In the genomic region with DNA sequence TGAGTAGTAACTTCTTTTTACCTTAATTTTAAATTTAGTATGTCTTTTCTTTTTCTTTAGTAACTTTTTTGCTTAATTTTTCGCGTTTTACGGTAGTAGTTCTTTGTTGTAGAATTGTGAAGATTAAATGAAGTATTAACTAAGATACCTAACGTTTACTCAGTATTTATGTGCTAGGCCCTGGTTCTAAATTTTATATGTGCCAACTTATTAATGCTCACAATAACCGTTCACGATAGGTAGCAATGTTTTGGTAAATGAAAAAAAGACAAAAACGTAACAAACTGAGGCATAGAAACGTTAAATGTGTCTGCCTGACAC, we compare ENCODE assay signal across 9 cellular contexts. TPM values are rescaled to one million over a fixed set of nuclear protein-coding genes. Genes with fewer than 3 reads are reported as not detected.
DNase-seq lines count a peak whose midpoint lies in the region; ATAC-seq, FAIRE-seq and TF ChIP-seq lines count a peak whose summit lies in the region.
"Had no signal": no experiment of that assay in that cellular context is flagged by ENCODE, and none has a peak within 500 bp of the region (broad histone marks: within the 10 kb centered on the region; RNA-seq: fewer than 3 reads in every experiment).

No MANE protein-coding gene starts in this region.

- 8% methylated on average over 8 of the region's 8 CpGs for WGBS in SK-N-SH (ENCODE audit: low lambda C conversion rate)

- no peak for FAIRE-seq in keratinocyte (lab: Jason Lieb, UNC)
- FAIRE-seq: A204.1 had no signal

- POLR2A ChIA-PET in SK-N-SH (lab: Yijun Ruan, JAX), result interaction anchor here (1.5 kb wide), 1 partner anchor 14 kb away, joined by 4 read pairs; no protein-coding TSS in a partner anchor

- H3K36me3 Mint-ChIP-seq in activated naive CD8-positive, alpha-beta T cell treated with anti-CD3 and anti-CD28 coated beads for 36 hours, result peaks cover 24% of the 10 kb centered on the region

- no peaks in the 10 kb centered on the region for H3K9me3 ChIP-seq in SK-N-SH
- no peaks in the 10 kb centered on the region for H3K9me3 ChIP-seq in keratinocyte (ENCODE audit: control insufficient read depth, low read depth, low read length)
- H3K9me3 ChIP-seq in subcutaneous abdominal adipose tissue (ENCODE audit: control insufficient read depth in 5 of 5, low read length in 5 of 5), result no peaks in the 10 kb centered on the region

- H3K4me2 ChIP-seq in SK-N-SH, result peak overlapping the region; percentile 92
- H3K4me2 ChIP-seq in keratinocyte (ENCODE audit: control insufficient read depth, extremely low read depth, insufficient read depth, low read depth, low read length), result peak overlapping the region; percentile 87

- H3K9me2 ChIP-seq in SK-N-SH, result no peaks in the 10 kb centered on the region

- no peak for TF ChIP-seq EP300 in SK-N-SH (IDR thresholded peaks at IDR 0.05; ENCODE audit: borderline replicate concordance in 1 of 2, low read depth in 1 of 2, low read length in 1 of 2)

- H3K27me3 ChIP-seq in SK-N-SH (ENCODE audit: insufficient read depth) (no peaks in the 10 kb centered on the region), keratinocyte (ENCODE audit: control insufficient read depth, extremely low read depth, insufficient read depth, low read length) (no peaks in the 10 kb centered on the region), subcutaneous abdominal adipose tissue (ENCODE audit: control insufficient read depth in 5 of 5, insufficient read depth in 4 of 5, low read length in 5 of 5) (no peaks in the 10 kb centered on the region)

- H3K9me3 Mint-ChIP-seq in activated naive CD8-positive, alpha-beta T cell treated with anti-CD3 and anti-CD28 coated beads for 36 hours, result no peaks in the 10 kb centered on the region

- no peak for DNase-seq in SK-N-SH
- DNase-seq in activated naive CD8-positive, alpha-beta T cell treated with anti-CD3 and anti-CD28 coated beads for 36 hours, result no peak
- DNase-seq in keratinocyte (ENCODE audit: low read depth, low spot score), result no peak
- DNase-seq in LoVo (ENCODE audit: low spot score), result no peak

- H3K4me3 ChIP-seq in SK-N-SH (ENCODE audit: low read depth in 2 of 2, low read length in 1 of 2) (peak overlapping the region; percentile 94 to 99), keratinocyte (ENCODE audit: control insufficient read depth in 2 of 3, extremely low read depth in 1 of 3, insufficient read depth in 2 of 3, low read depth in 1 of 3, low read length in 3 of 3) (peak overlapping the region; percentile 67 to 95 (median 94)), subcutaneous abdominal adipose tissue (ENCODE audit: low read depth in 1 of 5, low read length in 5 of 5) (peak overlapping the region; percentile 74 to 100 (median 98))

- H3F3A ChIP-seq in SK-N-SH (replicated peaks; ENCODE audit: insufficient read depth), result peaks cover 9% of the 10 kb centered on the region

- no peaks in the 10 kb centered on the region for H3K9me1 ChIP-seq in keratinocyte (ENCODE audit: control insufficient read depth, extremely low read depth, insufficient read depth, low read length)

- H4K20me1 ChIP-seq in SK-N-SH (ENCODE audit: insufficient read depth), result no peaks in the 10 kb centered on the region
- H4K20me1 ChIP-seq in keratinocyte (ENCODE audit: control insufficient read depth, extremely low read depth, insufficient read depth, low read length), result no peaks in the 10 kb centered on the region

- no peaks in the 10 kb centered on the region for H3K27me3 Mint-ChIP-seq in activated naive CD8-positive, alpha-beta T cell treated with anti-CD3 and anti-CD28 coated beads for 36 hours

- CTCF ChIA-PET in SK-N-SH (lab: Yijun Ruan, JAX), result interaction anchor here (0.9 kb wide), 1 partner anchor 18 kb away, joined by 4 read pairs; no protein-coding TSS in a partner anchor

- H3K9ac ChIP-seq in SK-N-SH, result peak overlapping the region; percentile 80
- H3K9ac ChIP-seq in keratinocyte (ENCODE audit: control insufficient read depth, extremely low read depth, insufficient read depth, low read length), result peak overlapping the region; percentile 93
- H3K9ac ChIP-seq in subcutaneous abdominal adipose tissue (ENCODE audit: low read length in 5 of 5), result peak overlapping the region in 4 of 5 donors; percentile 87 to 95 (median 92)

- H3K27ac Mint-ChIP-seq in activated naive CD8-positive, alpha-beta T cell treated with anti-CD3 and anti-CD28 coated beads for 36 hours, result peak overlapping the region; percentile 98

- H3K27ac ChIP-seq in SK-N-SH (ENCODE audit: low read depth in 2 of 2, low read length in 1 of 2) (peak overlapping the region; percentile 43 to 50; a peak in 2 of 4 replicates), keratinocyte (ENCODE audit: control insufficient read depth, insufficient read depth, low read length) (peak overlapping the region; percentile 86), subcutaneous abdominal adipose tissue (ENCODE audit: low read depth, low read length) (peak overlapping the region; percentile 68)

- H2AFZ ChIP-seq in SK-N-SH (ENCODE audit: low read depth) (peak overlapping the region; percentile 86), keratinocyte (ENCODE audit: control insufficient read depth, low read length) (no peak overlapping the region)

- no peak for TF ChIP-seq RAD21 in SK-N-SH (IDR thresholded peaks at IDR 0.05; ENCODE audit: low read length)

- H3K4me3 Mint-ChIP-seq in activated naive CD8-positive, alpha-beta T cell treated with anti-CD3 and anti-CD28 coated beads for 36 hours, result peak overlapping the region; percentile 97

- peaks cover 0 to 12% of the 10 kb centered on the region in 2 experiments; a peak in 3 of 4 replicates for H3K4me1 ChIP-seq in SK-N-SH (ENCODE audit: control insufficient read depth in 1 of 2, insufficient read depth in 2 of 2, low read depth in 1 of 2, low read length in 1 of 2)
- peaks cover 13% of the 10 kb centered on the region for H3K4me1 ChIP-seq in keratinocyte (ENCODE audit: control insufficient read depth, extremely low read depth, insufficient read depth, low read length)
- H3K4me1 ChIP-seq in subcutaneous abdominal adipose tissue (ENCODE audit: control insufficient read depth in 5 of 5, insufficient read depth in 5 of 5, low read length in 5 of 5), result peaks cover 3 to 31% (median 19%) of the 10 kb centered on the region in 5 donors

- H3K36me3 ChIP-seq in SK-N-SH (replicated peaks in 1 of 2; ENCODE audit: control insufficient read depth in 1 of 2, insufficient read depth in 2 of 2, low read length in 1 of 2) (peaks cover 26 to 41% of the 10 kb centered on the region in 2 experiments), keratinocyte (ENCODE audit: control insufficient read depth in 2 of 2, extremely low read depth in 1 of 2, insufficient read depth in 2 of 2, low read length in 2 of 2) (peaks cover 2 to 7% of the 10 kb centered on the region in 2 experiments), subcutaneous abdominal adipose tissue (ENCODE audit: control insufficient read depth in 5 of 5, insufficient read depth in 5 of 5, low read length in 5 of 5) (peaks cover 19 to 28% (median 26%) of the 10 kb centered on the region in 5 donors)

- ATAC-seq in SK-N-SH treated with all-trans-retinoic acid at 6 μM for 48 hours, result no peak
- ATAC-seq in HG02885 (IDR thresholded peaks at IDR 0.05; ENCODE audit: poor library complexity, unreplicated experiment), result no peak
- ATAC-seq in HG02610 (IDR thresholded peaks at IDR 0.05; ENCODE audit: unreplicated experiment), result no peak

- H3K79me2 ChIP-seq in SK-N-SH (ENCODE audit: insufficient read depth) (peaks cover 45% of the 10 kb centered on the region), keratinocyte (ENCODE audit: control insufficient read depth, insufficient read depth, low read length) (peaks cover 41% of the 10 kb centered on the region)

- dilution Hi-C loops in keratinocyte (cut with MboI; ENCODE audit: extremely low pct_ligation_motif_present, low sequenced_read_pairs), result no loop called here

- H3K4me1 Mint-ChIP-seq in activated naive CD8-positive, alpha-beta T cell treated with anti-CD3 and anti-CD28 coated beads for 36 hours, result peaks cover 29% of the 10 kb centered on the region

- TF ChIP-seq CTCF in SK-N-SH (IDR thresholded peaks at IDR 0.05) (no peak), keratinocyte (optimal IDR thresholded peaks at IDR 0.05 in 1 of 3, IDR thresholded peaks at IDR 0.05 in 1 of 3, conservative IDR thresholded peaks at IDR 0.05 in 1 of 3; ENCODE audit: extremely low read depth in 1 of 3, insufficient read depth in 2 of 3, low read length in 3 of 3) (no peak)

TF ChIP-seq in SK-N-SH, 30 proteins besides CTCF, POLR2A, EP300 and RAD21 (continues in another document):
- TF ChIP-seq TEAD4 (IDR thresholded peaks at IDR 0.05; ENCODE audit: borderline replicate concordance, insufficient read depth), result no peak

TF ChIP-seq in SK-N-SH treated with all-trans-retinoic acid at 6 μM for 48 hours, 23 proteins besides CTCF, POLR2A, EP300 and RAD21 (continues in another document):
- no peak for TF ChIP-seq TOX (CRISPR knock-in tag; IDR thresholded peaks at IDR 0.05; ENCODE audit: borderline replicate concordance)
- no peak for TF ChIP-seq ZC3H10 (CRISPR knock-in tag; IDR thresholded peaks at IDR 0.05)
- TF ChIP-seq ESRRG (CRISPR knock-in tag; IDR thresholded peaks at IDR 0.05), result no peak
- TF ChIP-seq OSR1 (CRISPR knock-in tag; IDR thresholded peaks at IDR 0.05), result no peak
- TF ChIP-seq ARNTL (CRISPR knock-in tag; IDR thresholded peaks at IDR 0.05; ENCODE audit: borderline replicate concordance, low read depth), result no peak
- TF ChIP-seq, protein P1, sequence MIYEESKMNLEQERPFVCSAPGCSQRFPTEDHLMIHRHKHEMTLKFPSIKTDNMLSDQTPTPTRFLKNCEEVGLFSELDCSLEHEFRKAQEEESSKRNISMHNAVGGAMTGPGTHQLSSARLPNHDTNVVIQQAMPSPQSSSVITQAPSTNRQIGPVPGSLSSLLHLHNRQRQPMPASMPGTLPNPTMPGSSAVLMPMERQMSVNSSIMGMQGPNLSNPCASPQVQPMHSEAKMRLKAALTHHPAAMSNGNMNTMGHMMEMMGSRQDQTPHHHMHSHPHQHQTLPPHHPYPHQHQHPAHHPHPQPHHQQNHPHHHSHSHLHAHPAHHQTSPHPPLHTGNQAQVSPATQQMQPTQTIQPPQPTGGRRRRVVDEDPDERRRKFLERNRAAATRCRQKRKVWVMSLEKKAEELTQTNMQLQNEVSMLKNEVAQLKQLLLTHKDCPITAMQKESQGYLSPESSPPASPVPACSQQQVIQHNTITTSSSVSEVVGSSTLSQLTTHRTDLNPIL (CRISPR knock-in tag; IDR thresholded peaks at IDR 0.05; ENCODE audit: low read depth), result no peak

RNA-seq across cellular contexts. Expression of a gene that starts 1.2 kb away (rescaled TPM):
- polyA plus RNA-seq in SK-N-SH (2012; rRNA removed), result 16.3 and 18.3 TPM in 2 replicates
- 19.1 and 20.0 TPM in 2 replicates for polyA plus RNA-seq in SK-N-SH (2012; cell fraction: cytosol; rRNA removed)
- polyA plus RNA-seq in SK-N-SH (2012; cell fraction: nucleus; rRNA removed), result 15.1 and 16.2 TPM in 2 replicates
- total RNA-seq in activated naive CD8-positive, alpha-beta T cell treated with anti-CD3 and anti-CD28 coated beads for 36 hours, result 10 to 100 TPM; 72.3 to 76.1 TPM
- polyA plus RNA-seq in keratinocyte, result 31.5 to 62.1 TPM (median 34.6 TPM) in 3 replicates
- polyA plus RNA-seq in keratinocyte (2011; ENCODE audit: low read depth), result 20.2 TPM
- polyA plus RNA-seq in keratinocyte (2011; cell fraction: cytosol; rRNA removed), result 32.6 and 60.6 TPM in 2 replicates
- 33.1 and 33.9 TPM in 2 replicates for polyA plus RNA-seq in keratinocyte (2011; cell fraction: nucleus; rRNA removed)
- polyA plus RNA-seq in keratinocyte (2012; ENCODE audit: low replicate concordance), result 31.2 and 32.5 TPM in 2 replicates
- 17.1 to 44.6 TPM (median 29.2 TPM) in 3 replicates for polyA minus RNA-seq in keratinocyte
- polyA minus RNA-seq in keratinocyte (2011; cell fraction: cytosol; rRNA and poly(A)+ RNA removed), result 81.5 TPM
- 43.5 and 46.8 TPM in 2 replicates for polyA minus RNA-seq in keratinocyte (2011; cell fraction: nucleus; rRNA and poly(A)+ RNA removed)
